ENCODE assay signal across 11 cellular contexts in the genomic region with DNA sequence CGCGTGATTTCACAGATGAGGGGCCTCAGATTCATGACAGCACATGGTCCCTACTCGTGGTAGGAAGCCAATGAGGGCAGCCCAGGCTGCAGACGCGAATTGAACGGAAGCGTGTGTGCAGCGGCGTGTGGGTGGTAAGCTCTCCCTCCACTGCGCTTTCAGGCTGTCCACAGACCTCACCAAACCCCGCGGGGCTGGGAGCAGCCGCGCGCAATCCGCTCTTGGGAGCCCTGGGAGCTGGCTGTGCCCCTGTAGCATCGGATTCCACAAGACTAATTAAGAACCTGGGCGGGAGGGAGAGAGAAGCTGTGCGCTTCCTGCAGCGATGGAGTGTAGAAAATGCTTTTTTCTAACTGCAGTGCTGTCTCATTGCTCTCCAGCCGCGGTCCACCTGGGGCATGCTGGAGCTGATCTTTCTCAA.
DNase-seq lines count a peak whose midpoint lies in the region; ATAC-seq and TF ChIP-seq lines count a peak whose summit lies in the region.
"Had no signal": no experiment of that assay in that cellular context is flagged by ENCODE, and none has a peak within 500 bp of the region (broad histone marks: within the 10 kb centered on the region; RNA-seq: fewer than 3 reads in every experiment).

No MANE protein-coding gene starts in this region.

- no peak overlapping the region for H3K9ac ChIP-seq in mesenchymal stem cell (ENCODE audit: low read length)

- H2BK15ac ChIP-seq in mesenchymal stem cell (ENCODE audit: low read depth, poor library complexity, severe bottlenecking) = no peak overlapping the region

- H3K9me3 ChIP-seq in right atrium auricular region (peaks cover 0 to 3% of the 10 kb centered on the region in 2 donors), mesenchymal stem cell (ENCODE audit: control insufficient read depth, low read length) (peaks cover 30% of the 10 kb centered on the region)

- H4K91ac ChIP-seq in mesenchymal stem cell (ENCODE audit: low read length) = no peak overlapping the region

- 29% methylated on average over 22 of the region's 22 CpGs for WGBS in mesenchymal stem cell
- 26% methylated on average over 22 of the region's 22 CpGs for WGBS in urinary bladder

- no peak overlapping the region for H4K8ac ChIP-seq in mesenchymal stem cell (ENCODE audit: low read length)

- intact Hi-C loops in Right ventricle myocardium superior (cut with DNase I) (no loop called here), dorsolateral prefrontal cortex (cut with DNase I) (no loop called here)

- H3K4me3 ChIP-seq in right atrium auricular region = peak overlapping the region in 1 of 2 donors; percentile 17
- H3K4me3 ChIP-seq in dorsolateral prefrontal cortex = peak overlapping the region in 45 of 59 donors; percentile 8 to 60 (median 35)
- H3K4me3 ChIP-seq in mesenchymal stem cell (ENCODE audit: insufficient read depth in 1 of 2, low read depth in 1 of 2, low read length in 2 of 2) = no peak overlapping the region
- H3K4me3 ChIP-seq in urinary bladder (ENCODE audit: low read depth, low read length) = peak overlapping the region; percentile 17

- TF ChIP-seq CTCF in right atrium auricular region (IDR thresholded peaks at IDR 0.05) (no peak), dorsolateral prefrontal cortex (IDR thresholded peaks at IDR 0.05 in 54 of 56, conservative IDR thresholded peaks at IDR 0.05 in 2 of 56; ENCODE audit: low read depth in 1 of 56, partially characterized antibody in 56 of 56) (no peak)

- no peak overlapping the region for H2BK120ac ChIP-seq in mesenchymal stem cell (ENCODE audit: low read depth, low read length)

- H3K36me3 ChIP-seq in right atrium auricular region (no peaks in the 10 kb centered on the region), mesenchymal stem cell (ENCODE audit: control insufficient read depth in 1 of 2, insufficient read depth in 2 of 2, low read depth in 1 of 2, low read length in 2 of 2) (no peaks in the 10 kb centered on the region), urinary bladder (ENCODE audit: insufficient read depth) (no peaks in the 10 kb centered on the region)

- DNase-seq in Right ventricle myocardium superior (no peak), right atrium auricular region (ENCODE audit: low spot score) (no peak), dorsolateral prefrontal cortex (peak in 3 of 10 donors; percentile 18 to 31 (median 21)), mesenchymal stem cell (no peak), KG1 (lab: John Stamatoyannopoulos, UW) (no peak)
- DNase-seq in stimulated activated naive CD4-positive, alpha-beta T cell treated with Interleukin-2 at 50 U/mL for 16 hours (lab: John Stamatoyannopoulos, UW) = no peak
- DNase-seq: NCI-H524, T1000 had no signal

- H3K23ac ChIP-seq in mesenchymal stem cell (ENCODE audit: low read length in 2 of 2) = peak overlapping the region in 1 of 2 experiments; percentile 14

- no peak overlapping the region for H3K4ac ChIP-seq in mesenchymal stem cell (ENCODE audit: low read depth in 1 of 2, low read length in 2 of 2)

- no peaks in the 10 kb centered on the region for H3K79me1 ChIP-seq in mesenchymal stem cell (replicated peaks; ENCODE audit: low read length, poor library complexity, severe bottlenecking)

- no peak overlapping the region for H2AK5ac ChIP-seq in mesenchymal stem cell (ENCODE audit: low read length, severe bottlenecking)

- no peak overlapping the region for H3K14ac ChIP-seq in mesenchymal stem cell (ENCODE audit: low read length in 2 of 2)

- H2AFZ ChIP-seq in mesenchymal stem cell (ENCODE audit: low read depth, low read length) = peak overlapping the region; percentile 2

- H3K18ac ChIP-seq in mesenchymal stem cell (ENCODE audit: low read depth in 1 of 2, low read length in 2 of 2) = peak overlapping the region in 1 of 2 experiments; percentile 18

- H2BK12ac ChIP-seq in mesenchymal stem cell (ENCODE audit: low read length in 2 of 2) = no peak overlapping the region

- ATAC-seq in Right ventricle myocardium superior (ENCODE audit: poor library complexity) (peak; percentile 57), GM21423 (IDR thresholded peaks at IDR 0.05; ENCODE audit: unreplicated experiment) (no peak)

- H2BK5ac ChIP-seq in mesenchymal stem cell (ENCODE audit: low read depth, low read length, poor library complexity, severe bottlenecking) = no peak overlapping the region

- no peak overlapping the region for H3K4me2 ChIP-seq in mesenchymal stem cell (ENCODE audit: low read length, poor library complexity, severe bottlenecking)

- H3K27me3 ChIP-seq in right atrium auricular region (no peaks in the 10 kb centered on the region), dorsolateral prefrontal cortex (no peaks in the 10 kb centered on the region), mesenchymal stem cell (ENCODE audit: control insufficient read depth in 1 of 2, insufficient read depth in 1 of 2, low read length in 2 of 2) (peaks cover 27 to 30% of the 10 kb centered on the region in 2 experiments)

- H3K4me1 ChIP-seq in right atrium auricular region (no peaks in the 10 kb centered on the region), mesenchymal stem cell (ENCODE audit: control insufficient read depth, insufficient read depth, low read depth, low read length) (peaks cover 2% of the 10 kb centered on the region), urinary bladder (ENCODE audit: insufficient read depth) (no peaks in the 10 kb centered on the region)

- H3K27ac ChIP-seq in right atrium auricular region (no peak overlapping the region), dorsolateral prefrontal cortex (peak overlapping the region in 1 of 59 donors; percentile 28), mesenchymal stem cell (ENCODE audit: low read length, poor library complexity, severe bottlenecking) (no peak overlapping the region), urinary bladder (ENCODE audit: low read depth) (no peak overlapping the region)
- H3K27ac ChIP-seq: C4-2B had no signal

Comparison
In these comparisons a context has a peak if more than half of its experiments do, and no peak if none do; other contexts are left out.
1. H3K4me3 ChIP-seq: peak in dorsolateral prefrontal cortex (45 of 59) and urinary bladder (single experiment); none in mesenchymal stem cell (0 of 2).